Comparison of ENCODE assay signal across 22 cellular contexts in the genomic region with DNA sequence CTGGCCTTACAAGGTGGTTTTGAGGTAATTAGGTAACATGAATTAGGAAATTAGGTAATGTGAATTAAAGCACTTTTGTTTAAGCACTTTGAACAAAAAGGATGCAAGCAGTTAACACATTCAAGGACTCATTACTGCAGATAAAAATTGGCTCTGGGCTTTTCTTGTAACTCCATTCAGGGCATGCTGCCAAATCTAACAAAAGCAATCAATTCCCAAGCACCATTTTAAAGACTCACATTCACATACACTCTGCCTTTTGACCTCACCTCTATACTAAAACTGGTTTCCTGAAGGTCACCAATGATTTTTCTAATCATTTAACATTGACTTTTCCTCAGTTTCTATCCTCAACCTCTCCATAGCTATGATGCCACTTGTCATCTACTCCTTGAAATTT.
"Had no signal": no experiment of that assay in that cellular context is flagged by ENCODE, and none has a peak within 500 bp of the region (broad histone marks: within the 10 kb centered on the region; RNA-seq: fewer than 3 reads in every experiment).

No MANE protein-coding gene starts in this region.

- DNase-seq: effector CD8-positive, alpha-beta T cell; endodermal cell; foreskin fibroblast; gastrocnemius medialis; head of caudate nucleus; left ventricle myocardium superior; lower lobe of right lung; naive thymus-derived CD8-positive, alpha-beta T cell; nephron progenitor cell; nucleus accumbens; posterior cingulate gyrus; psoas muscle; right cardiac atrium; sigmoid colon; stimulated activated CD4-positive, alpha-beta T cell treated with anti-CD3 and anti-CD28 coated beads, Interleukin-4, amount 100 ng/mL, for 4 hours; stimulated activated naive CD8-positive, alpha-beta T cell treated with anti-CD3 and anti-CD28 coated beads, Interleukin-15, Interleukin-2, amounts not matched to agents 100 U/mL and 50 U/mL, for 24 hours; substantia nigra; testis; tibial artery had no signal

- H3K27ac ChIP-seq: epithelial cell of prostate, lower lobe of right lung, psoas muscle, sigmoid colon, testis, tibial artery had no signal

- ATAC-seq: esophagus mucosa; gastrocnemius medialis; left ventricle myocardium superior; lower lobe of right lung; naive thymus-derived CD8-positive, alpha-beta T cell; psoas muscle; right cardiac atrium; stimulated activated memory B cell treated with anti-CD40 and anti-IgM and Interleukin-4, amounts not matched to agents 10 μg/mL and 1 μg/mL and 100 μg/mL, for 72 hours; stimulated activated naive CD8-positive, alpha-beta T cell treated with anti-CD3 and anti-CD28 coated beads, Interleukin-15, Interleukin-2, amounts not matched to agents 100 U/mL and 50 U/mL, for 24 hours had no signal
